Comparison of ENCODE assay signal across 1 cellular context in genomic region chr2:234679151-234679765, GRCh38.
TF ChIP-seq lines count a peak whose summit lies in the region.

No MANE protein-coding gene starts in this region.

TF ChIP-seq in SK-N-SH, 30 proteins besides CTCF, POLR2A, EP300 and RAD21 (continued from another document):
- TF ChIP-seq EZH2phosphoT487 (IDR thresholded peaks at IDR 0.05; ENCODE audit: borderline replicate concordance, low read depth) (no peak), NFIC (IDR thresholded peaks at IDR 0.05; ENCODE audit: borderline replicate concordance) (no peak), ELF1 (IDR thresholded peaks at IDR 0.05) (no peak)
TF ChIP-seq in SK-N-SH: peak in this region for 0.
